1 cellular context compared by ENCODE assay signal in genomic region chr5:149551227-149552037, GRCh38.
A peak's percentile ranks its signal among the peaks of the same experiment; 100 is the strongest.
TF ChIP-seq lines count a peak whose summit lies in the region.

CSNK1A1 (minus strand) TSS chr5:149551439; CDS start chr5:149550964, 475 bp downstream.

TF ChIP-seq in HEK293, 187 proteins besides CTCF, POLR2A, EP300 and RAD21 (continued from another document and continues in another):
- TF ChIP-seq ZBTB49 (tag by site-specific recombination; IDR thresholded peaks at IDR 0.05; ENCODE audit: low read depth): no peak
- TF ChIP-seq ZNF623 (tag by site-specific recombination; IDR thresholded peaks at IDR 0.05): no peak
- TF ChIP-seq GFI1B (tag by site-specific recombination; IDR thresholded peaks at IDR 0.05): no peak
- no peak for TF ChIP-seq ZNF830 (tag by site-specific recombination; IDR thresholded peaks at IDR 0.05; ENCODE audit: low read depth)
- TF ChIP-seq MEIS1 (CRISPR knock-in tag; IDR thresholded peaks at IDR 0.05; ENCODE audit: borderline replicate concordance): no peak
- no peak for TF ChIP-seq ZNF621 (tag by site-specific recombination; IDR thresholded peaks at IDR 0.05)
- TF ChIP-seq ZNF747 (tag by site-specific recombination; IDR thresholded peaks at IDR 0.05): no peak
- no peak for TF ChIP-seq ZNF112 (tag by site-specific recombination; IDR thresholded peaks at IDR 0.05)
- TF ChIP-seq ZNF133 (tag by site-specific recombination; IDR thresholded peaks at IDR 0.05): no peak
- no peak for TF ChIP-seq ZNF26 (tag by site-specific recombination; IDR thresholded peaks at IDR 0.05)
- TF ChIP-seq ZNF394 (tag by site-specific recombination; IDR thresholded peaks at IDR 0.05; ENCODE audit: borderline replicate concordance): peak; percentile 39; the same call in 1 of the 2 replicates
- no peak for TF ChIP-seq ZNF791 (tag by site-specific recombination; IDR thresholded peaks at IDR 0.05)
- peak; percentile 100 for TF ChIP-seq SCRT1 (tag by site-specific recombination; IDR thresholded peaks at IDR 0.05; ENCODE audit: borderline replicate concordance)
- peak; percentile 86; the same call in 1 of the 2 replicates for TF ChIP-seq ZNF610 (tag by site-specific recombination; IDR thresholded peaks at IDR 0.05; ENCODE audit: borderline replicate concordance)
- TF ChIP-seq ZNF266 (tag by site-specific recombination; IDR thresholded peaks at IDR 0.05; ENCODE audit: low read depth): no peak
- 0 out of 2 replicates have a peak, but pooled peaks have one; percentile 10 for TF ChIP-seq WT1 (tag by site-specific recombination; IDR thresholded peaks at IDR 0.05)
- TF ChIP-seq, protein P1, sequence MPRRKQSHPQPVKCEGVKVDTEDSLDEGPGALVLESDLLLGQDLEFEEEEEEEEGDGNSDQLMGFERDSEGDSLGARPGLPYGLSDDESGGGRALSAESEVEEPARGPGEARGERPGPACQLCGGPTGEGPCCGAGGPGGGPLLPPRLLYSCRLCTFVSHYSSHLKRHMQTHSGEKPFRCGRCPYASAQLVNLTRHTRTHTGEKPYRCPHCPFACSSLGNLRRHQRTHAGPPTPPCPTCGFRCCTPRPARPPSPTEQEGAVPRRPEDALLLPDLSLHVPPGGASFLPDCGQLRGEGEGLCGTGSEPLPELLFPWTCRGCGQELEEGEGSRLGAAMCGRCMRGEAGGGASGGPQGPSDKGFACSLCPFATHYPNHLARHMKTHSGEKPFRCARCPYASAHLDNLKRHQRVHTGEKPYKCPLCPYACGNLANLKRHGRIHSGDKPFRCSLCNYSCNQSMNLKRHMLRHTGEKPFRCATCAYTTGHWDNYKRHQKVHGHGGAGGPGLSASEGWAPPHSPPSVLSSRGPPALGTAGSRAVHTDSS (tag by site-specific recombination; IDR thresholded peaks at IDR 0.05): no peak
- no peak for TF ChIP-seq GLI2 (tag by site-specific recombination; IDR thresholded peaks at IDR 0.05; ENCODE audit: borderline replicate concordance, low read depth)
- no peak for TF ChIP-seq ZNF239 (tag by site-specific recombination; IDR thresholded peaks at IDR 0.05)
- TF ChIP-seq TSHZ1 (tag by site-specific recombination; IDR thresholded peaks at IDR 0.05; ENCODE audit: borderline replicate concordance): no peak
- no peak for TF ChIP-seq ZNF560 (tag by site-specific recombination; IDR thresholded peaks at IDR 0.05; ENCODE audit: borderline replicate concordance)
- TF ChIP-seq ZNF280D (tag by site-specific recombination; IDR thresholded peaks at IDR 0.05): no peak
- no peak; the same call in 1 of the 2 replicates for TF ChIP-seq MZF1 (tag by site-specific recombination; IDR thresholded peaks at IDR 0.05; ENCODE audit: borderline replicate concordance)
- no peak for TF ChIP-seq ZNF354C (tag by site-specific recombination; IDR thresholded peaks at IDR 0.05; ENCODE audit: borderline replicate concordance, low read depth)
- no peak for TF ChIP-seq ZNF140 (tag by site-specific recombination; IDR thresholded peaks at IDR 0.05)
- peak; percentile 81 for TF ChIP-seq SP3 (tag by site-specific recombination; IDR thresholded peaks at IDR 0.05)
- TF ChIP-seq ZNF23 (tag by site-specific recombination; IDR thresholded peaks at IDR 0.05; ENCODE audit: borderline replicate concordance): no peak
- TF ChIP-seq, protein P2, sequence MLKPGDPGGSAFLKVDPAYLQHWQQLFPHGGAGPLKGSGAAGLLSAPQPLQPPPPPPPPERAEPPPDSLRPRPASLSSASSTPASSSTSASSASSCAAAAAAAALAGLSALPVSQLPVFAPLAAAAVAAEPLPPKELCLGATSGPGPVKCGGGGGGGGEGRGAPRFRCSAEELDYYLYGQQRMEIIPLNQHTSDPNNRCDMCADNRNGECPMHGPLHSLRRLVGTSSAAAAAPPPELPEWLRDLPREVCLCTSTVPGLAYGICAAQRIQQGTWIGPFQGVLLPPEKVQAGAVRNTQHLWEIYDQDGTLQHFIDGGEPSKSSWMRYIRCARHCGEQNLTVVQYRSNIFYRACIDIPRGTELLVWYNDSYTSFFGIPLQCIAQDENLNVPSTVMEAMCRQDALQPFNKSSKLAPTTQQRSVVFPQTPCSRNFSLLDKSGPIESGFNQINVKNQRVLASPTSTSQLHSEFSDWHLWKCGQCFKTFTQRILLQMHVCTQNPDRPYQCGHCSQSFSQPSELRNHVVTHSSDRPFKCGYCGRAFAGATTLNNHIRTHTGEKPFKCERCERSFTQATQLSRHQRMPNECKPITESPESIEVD (tag by site-specific recombination; IDR thresholded peaks at IDR 0.05): no peak
- peak; percentile 41; the same call in 1 of the 2 replicates for TF ChIP-seq KLF1 (tag by site-specific recombination; IDR thresholded peaks at IDR 0.05)
- no peak for TF ChIP-seq REPIN1 (tag by site-specific recombination; IDR thresholded peaks at IDR 0.05; ENCODE audit: low read depth)
- TF ChIP-seq SALL2 (tag by site-specific recombination; IDR thresholded peaks at IDR 0.05; ENCODE audit: borderline replicate concordance): no peak
- no peak for TF ChIP-seq ZNF658 (tag by site-specific recombination; IDR thresholded peaks at IDR 0.05)
- no peak for TF ChIP-seq ZNF362 (tag by site-specific recombination; IDR thresholded peaks at IDR 0.05)
- no peak for TF ChIP-seq BCL6B (tag by site-specific recombination; IDR thresholded peaks at IDR 0.05)
- TF ChIP-seq ZNF10 (tag by site-specific recombination; IDR thresholded peaks at IDR 0.05): peak; percentile 99
- TF ChIP-seq ZNF416 (tag by site-specific recombination; IDR thresholded peaks at IDR 0.05): no peak
- TF ChIP-seq, protein P3, sequence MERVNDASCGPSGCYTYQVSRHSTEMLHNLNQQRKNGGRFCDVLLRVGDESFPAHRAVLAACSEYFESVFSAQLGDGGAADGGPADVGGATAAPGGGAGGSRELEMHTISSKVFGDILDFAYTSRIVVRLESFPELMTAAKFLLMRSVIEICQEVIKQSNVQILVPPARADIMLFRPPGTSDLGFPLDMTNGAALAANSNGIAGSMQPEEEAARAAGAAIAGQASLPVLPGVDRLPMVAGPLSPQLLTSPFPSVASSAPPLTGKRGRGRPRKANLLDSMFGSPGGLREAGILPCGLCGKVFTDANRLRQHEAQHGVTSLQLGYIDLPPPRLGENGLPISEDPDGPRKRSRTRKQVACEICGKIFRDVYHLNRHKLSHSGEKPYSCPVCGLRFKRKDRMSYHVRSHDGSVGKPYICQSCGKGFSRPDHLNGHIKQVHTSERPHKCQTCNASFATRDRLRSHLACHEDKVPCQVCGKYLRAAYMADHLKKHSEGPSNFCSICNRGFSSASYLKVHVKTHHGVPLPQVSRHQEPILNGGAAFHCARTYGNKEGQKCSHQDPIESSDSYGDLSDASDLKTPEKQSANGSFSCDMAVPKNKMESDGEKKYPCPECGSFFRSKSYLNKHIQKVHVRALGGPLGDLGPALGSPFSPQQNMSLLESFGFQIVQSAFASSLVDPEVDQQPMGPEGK (tag by site-specific recombination; IDR thresholded peaks at IDR 0.05): peak; percentile 62
